ENCODE assay signal across 23 cellular contexts in genomic region chr9:20419552-20419951, GRCh38.
"Had no signal": no experiment of that assay in that cellular context is flagged by ENCODE, and none has a peak within 500 bp of the region (broad histone marks: within the 10 kb centered on the region; RNA-seq: fewer than 3 reads in every experiment).

No MANE protein-coding gene starts in this region.

- H3K4me3 ChIP-seq: colonic mucosa, dorsolateral prefrontal cortex, esophagus muscularis mucosa, heart right ventricle, right lobe of liver, testis, vagina had no signal

- H3K27ac Mint-ChIP-seq: activated naive CD8-positive, alpha-beta T cell treated with anti-CD3 and anti-CD28 coated beads for 36 hours; effector memory CD8-positive, alpha-beta T cell; stimulated activated naive B cell treated with anti-CD40 and anti-IgM and Interleukin-4, amounts not matched to agents 10 μg/mL and 1 μg/mL and 100 μg/mL, for 72 hours; type B pancreatic cell; WTC11 had no signal

- H3K4me3 Mint-ChIP-seq: activated naive CD8-positive, alpha-beta T cell treated with anti-CD3 and anti-CD28 coated beads for 36 hours; activated T-cell treated with anti-CD3 and anti-CD28 coated beads, Interleukin-2, amount 50 U/mL, for 4 hours; effector memory CD8-positive, alpha-beta T cell; neural crest cell; stimulated activated naive B cell treated with anti-CD40 and anti-IgM and Interleukin-4, amounts not matched to agents 10 μg/mL and 1 μg/mL and 100 μg/mL, for 72 hours; type B pancreatic cell; WTC11 had no signal

- ATAC-seq: activated T-cell treated with anti-CD3 and anti-CD28 coated beads, Interleukin-2, amount 50 U/mL, for 4 hours; effector memory CD8-positive, alpha-beta T cell; heart right ventricle; left colon; right lobe of liver; stimulated activated naive B cell treated with anti-CD40 and anti-IgM and Interleukin-4, amounts not matched to agents 10 μg/mL and 1 μg/mL and 100 μg/mL, for 72 hours; WTC11 had no signal

- H3K4me1 Mint-ChIP-seq: neural crest cell; stimulated activated naive B cell treated with anti-CD40 and anti-IgM and Interleukin-4, amounts not matched to agents 10 μg/mL and 1 μg/mL and 100 μg/mL, for 72 hours had no signal

- H3K9me3 ChIP-seq: colonic mucosa, esophagus muscularis mucosa, heart right ventricle, right lobe of liver, testis, vagina had no signal

- H3K36me3 Mint-ChIP-seq: activated naive CD8-positive, alpha-beta T cell treated with anti-CD3 and anti-CD28 coated beads for 36 hours; stimulated activated naive B cell treated with anti-CD40 and anti-IgM and Interleukin-4, amounts not matched to agents 10 μg/mL and 1 μg/mL and 100 μg/mL, for 72 hours; type B pancreatic cell; WTC11 had no signal

- H3K36me3 ChIP-seq: colonic mucosa, esophagus muscularis mucosa, heart right ventricle, right lobe of liver, vagina had no signal

- H3K9me3 Mint-ChIP-seq: activated naive CD8-positive, alpha-beta T cell treated with anti-CD3 and anti-CD28 coated beads for 36 hours; activated T-cell treated with anti-CD3 and anti-CD28 coated beads, Interleukin-2, amount 50 U/mL, for 4 hours; effector memory CD8-positive, alpha-beta T cell; neural crest cell; stimulated activated naive B cell treated with anti-CD40 and anti-IgM and Interleukin-4, amounts not matched to agents 10 μg/mL and 1 μg/mL and 100 μg/mL, for 72 hours; type B pancreatic cell; WTC11 had no signal

- H3K27ac ChIP-seq: colonic mucosa, esophagus muscularis mucosa, heart right ventricle, right lobe of liver, testis, vagina had no signal

- H3K27me3 Mint-ChIP-seq: activated naive CD8-positive, alpha-beta T cell treated with anti-CD3 and anti-CD28 coated beads for 36 hours; effector memory CD8-positive, alpha-beta T cell; stimulated activated naive B cell treated with anti-CD40 and anti-IgM and Interleukin-4, amounts not matched to agents 10 μg/mL and 1 μg/mL and 100 μg/mL, for 72 hours; type B pancreatic cell had no signal

- H3K4me1 ChIP-seq: colonic mucosa, esophagus muscularis mucosa, heart right ventricle, right lobe of liver, testis, vagina had no signal

- H3K27me3 ChIP-seq: colonic mucosa, dorsolateral prefrontal cortex, esophagus muscularis mucosa, heart right ventricle, right lobe of liver, testis, vagina had no signal

- DNase-seq: activated CD4-positive, alpha-beta T cell treated with anti-CD3 and anti-CD28 coated beads, Interleukin-2, amount 50 U/mL, for 4 hours; activated CD8-positive, alpha-beta memory T cell treated with anti-CD3 and anti-CD28 coated beads for 24 hours; activated CD8-positive, alpha-beta memory T cell treated with anti-CD3 and anti-CD28 coated beads, Interleukin-2, amount 50 U/mL, for 4 hours; activated naive CD4-positive, alpha-beta T cell treated with Interleukin-2 at 50 U/mL for 16 hours; activated naive CD8-positive, alpha-beta T cell treated with anti-CD3 and anti-CD28 coated beads for 36 hours; activated T-cell treated with anti-CD3 and anti-CD28 coated beads, Interleukin-2, amount 50 U/mL, for 4 hours; amniotic stem cell; colonic mucosa; dorsolateral prefrontal cortex; effector memory CD8-positive, alpha-beta T cell; heart right ventricle; left colon; mesenchymal stem cell; occipital lobe; right lobe of liver; small intestine; stimulated activated naive B cell treated with anti-CD40 and anti-IgM and Interleukin-4, amounts not matched to agents 10 μg/mL and 1 μg/mL and 100 μg/mL, for 72 hours; testis had no signal
